ENCODE assay signal across 20 cellular contexts in the genomic region with DNA sequence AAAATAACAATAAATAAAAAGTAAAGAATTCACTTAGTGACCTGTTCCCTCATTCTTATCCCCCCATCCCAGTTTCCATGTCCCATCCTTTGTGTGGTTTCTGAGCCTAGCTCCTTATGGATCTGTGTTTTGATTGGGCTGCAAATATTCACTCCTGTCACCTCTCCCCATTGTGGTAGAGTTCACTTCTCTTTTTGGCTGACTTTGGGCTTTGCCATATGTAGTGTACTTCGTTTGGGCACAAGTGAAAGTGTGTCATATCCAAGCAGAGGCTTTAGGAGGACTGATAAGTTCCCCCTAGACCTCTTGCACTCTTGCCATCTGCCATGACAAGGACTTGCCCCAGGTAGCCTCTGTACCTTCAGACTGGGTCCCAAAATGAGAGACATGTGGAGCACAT.
"Had no signal": no experiment of that assay in that cellular context is flagged by ENCODE, and none has a peak within 500 bp of the region (broad histone marks: within the 10 kb centered on the region; RNA-seq: fewer than 3 reads in every experiment).

No MANE protein-coding gene starts in this region.

- H3K27ac Mint-ChIP-seq: activated naive CD4-positive, alpha-beta T cell treated with anti-CD3 and anti-CD28 coated beads, Interleukin-2, amount 50 U/mL, for 24 hours; nephron progenitor cell had no signal

- H3K4me3 ChIP-seq: ascending aorta, colonic mucosa, thyroid gland, uterus had no signal

- H3K4me1 ChIP-seq: ascending aorta, colonic mucosa, foreskin keratinocyte, thyroid gland, uterus had no signal

- H3K36me3 Mint-ChIP-seq: activated naive CD4-positive, alpha-beta T cell treated with anti-CD3 and anti-CD28 coated beads, Interleukin-2, amount 50 U/mL, for 24 hours had no signal

- DNase-seq: activated CD4-positive, alpha-beta T cell treated with anti-CD3 and anti-CD28 coated beads, Interleukin-2, amount 50 U/mL, for 1 hour; activated CD8-positive, alpha-beta memory T cell treated with anti-CD3 and anti-CD28 coated beads for 24 hours; activated CD8-positive, alpha-beta memory T cell treated with anti-CD3 and anti-CD28 coated beads, Interleukin-2, amount 50 U/mL, for 48 hours; activated effector memory CD4-positive, alpha-beta T cell treated with anti-CD3 and anti-CD28 coated beads, Interleukin-2, amount 50 U/mL, for 16 hours; activated T-cell treated with anti-CD3 and anti-CD28 coated beads, Interleukin-2, amount 50 U/mL, for 48 hours; colonic mucosa; foreskin keratinocyte; hippocampal formation; midbrain; nephron progenitor cell; stimulated activated CD4-positive, alpha-beta T cell treated with anti-CD3 and anti-CD28 coated beads, Interleukin-2, amount 100 ng/mL, for 24 hours; stimulated activated naive CD4-positive, alpha-beta T cell treated with Interleukin-2 at 50 U/mL for 16 hours; T1000; thyroid gland; uterus had no signal

- H3K27ac ChIP-seq: ascending aorta, colonic mucosa, foreskin keratinocyte, thyroid gland, uterus had no signal

- H3K9me3 ChIP-seq: ascending aorta, colonic mucosa, thyroid gland, uterus had no signal

- H3K4me3 Mint-ChIP-seq: activated naive CD4-positive, alpha-beta T cell treated with anti-CD3 and anti-CD28 coated beads, Interleukin-2, amount 50 U/mL, for 24 hours; central memory CD8-positive, alpha-beta T cell; nephron progenitor cell had no signal

- H3K9me3 Mint-ChIP-seq: activated naive CD4-positive, alpha-beta T cell treated with anti-CD3 and anti-CD28 coated beads, Interleukin-2, amount 50 U/mL, for 24 hours; central memory CD8-positive, alpha-beta T cell; nephron progenitor cell had no signal

- H3K4me1 Mint-ChIP-seq: activated naive CD4-positive, alpha-beta T cell treated with anti-CD3 and anti-CD28 coated beads, Interleukin-2, amount 50 U/mL, for 24 hours; central memory CD8-positive, alpha-beta T cell; nephron progenitor cell had no signal

- ATAC-seq: activated CD4-positive, CD25-positive, alpha-beta regulatory T cell treated with anti-CD3 and anti-CD28 coated beads, Interleukin-2, amount 50 U/mL, for 24 hours; foreskin keratinocyte; left lobe of liver had no signal

- H3K27me3 Mint-ChIP-seq: activated naive CD4-positive, alpha-beta T cell treated with anti-CD3 and anti-CD28 coated beads, Interleukin-2, amount 50 U/mL, for 24 hours; central memory CD8-positive, alpha-beta T cell had no signal

- H3K36me3 ChIP-seq: ascending aorta, colonic mucosa, thyroid gland, uterus had no signal

- H3K27me3 ChIP-seq: ascending aorta, colonic mucosa, thyroid gland, uterus had no signal
